ENCODE assay signal across 20 cellular contexts in genomic region chr3:127220497-127220896, GRCh38. TPM values are rescaled to one million over a fixed set of nuclear protein-coding genes. Genes with fewer than 3 reads are reported as not detected.
"Had no signal": no experiment of that assay in that cellular context is flagged by ENCODE, and none has a peak within 500 bp of the region (broad histone marks: within the 10 kb centered on the region; RNA-seq: fewer than 3 reads in every experiment).

No MANE protein-coding gene starts in this region.

- FAIRE-seq: astrocyte, keratinocyte had no signal

- DNase-seq: activated CD4-positive, alpha-beta T cell treated with anti-CD3 and anti-CD28 coated beads for 48 hours; mucosa of descending colon; naive thymus-derived CD4-positive, alpha-beta T cell; stimulated activated CD4-positive, alpha-beta T cell treated with anti-CD3 and anti-CD28 coated beads, Interleukin-15, amount 100 ng/mL, for 24 hours; stimulated activated CD4-positive, alpha-beta T cell treated with anti-CD3 and anti-CD28 coated beads, Interleukin-4, amount 100 ng/mL, for 24 hours; stimulated activated naive CD4-positive, alpha-beta T cell treated with Interleukin-2 at 50 U/mL for 16 hours; substantia nigra; T-helper 17 cell; uterus had no signal

- H3K27me3 ChIP-seq: uterus had no signal

- H3K4me1 ChIP-seq: tibial nerve, uterus had no signal

- H3K9me3 ChIP-seq: mucosa of descending colon, uterus had no signal

- H2AFZ ChIP-seq: hepatocyte had no signal

- ATAC-seq: esophagus mucosa; left lobe of liver; mucosa of descending colon; naive thymus-derived CD4-positive, alpha-beta T cell; T-helper 17 cell had no signal

- H3K27ac ChIP-seq: dorsolateral prefrontal cortex, hepatocyte, skin epidermis, tibial nerve, uterus had no signal

- H3K4me2 ChIP-seq: hepatocyte had no signal

- H3K36me3 ChIP-seq: tibial nerve, uterus had no signal

- H3K79me2 ChIP-seq: hepatocyte had no signal

- H3K4me3 ChIP-seq: dorsolateral prefrontal cortex, hepatocyte, mucosa of descending colon, skin epidermis, tibial nerve, uterus had no signal

RNA-seq across cellular contexts. Expression of gene PRR23E, which starts 27.6 kb away (rescaled TPM):
- total RNA-seq: astrocyte; dorsolateral prefrontal cortex; esophagus mucosa; fibroblast of villous mesenchyme; glomerular endothelial cell; hepatocyte; left lobe of liver; lung microvascular endothelial cell; mucosa of descending colon; naive thymus-derived CD4-positive, alpha-beta T cell; T-helper 17 cell; tibial nerve; uterus had no signal
- polyA plus RNA-seq: hepatocyte; keratinocyte; naive thymus-derived CD4-positive, alpha-beta T cell had no signal
